ENCODE assay signal across 12 cellular contexts in genomic region chr2:132715986-132716385, GRCh38. TPM values are rescaled to one million over a fixed set of nuclear protein-coding genes. Genes with fewer than 3 reads are reported as not detected.
"Had no signal": no experiment of that assay in that cellular context is flagged by ENCODE, and none has a peak within 500 bp of the region (broad histone marks: within the 10 kb centered on the region; RNA-seq: fewer than 3 reads in every experiment).

No MANE protein-coding gene starts in this region.

- H3K4me3 ChIP-seq: cardiac muscle cell, psoas muscle, right lobe of liver had no signal

- DNase-seq: activated CD4-positive, alpha-beta T cell treated with anti-CD3 and anti-CD28 coated beads, Interleukin-2, amount 10 ng/mL, durations not matched to agents 7 days and 5 days; activated CD8-positive, alpha-beta memory T cell treated with anti-CD3 and anti-CD28 coated beads for 24 hours; activated naive CD4-positive, alpha-beta T cell treated with Interleukin-2 at 50 U/mL for 16 hours; glutamatergic neuron; natural killer cell; psoas muscle; right lobe of liver; stimulated activated CD4-positive, alpha-beta T cell treated with anti-CD3 and anti-CD28 coated beads, Interleukin-1b, Interleukin-23, amount 100 ng/mL, for 48 hours; trophoblast cell; WERI-Rb-1 had no signal

- H3K9me3 ChIP-seq: psoas muscle, right lobe of liver had no signal

- H3K4me1 ChIP-seq: psoas muscle, right lobe of liver had no signal

- ATAC-seq: esophagus mucosa, natural killer cell, psoas muscle, right lobe of liver had no signal

- H3K27ac ChIP-seq: cardiac muscle cell, psoas muscle, right lobe of liver, WERI-Rb-1 had no signal

- H3K36me3 ChIP-seq: cardiac muscle cell, right lobe of liver had no signal

- H3K27me3 ChIP-seq: cardiac muscle cell, right lobe of liver had no signal

RNA-seq across cellular contexts. Expression of gene LYPD1, which starts 46.0 kb away (rescaled TPM):
- total RNA-seq: activated CD4-positive, alpha-beta T cell treated with anti-CD3 and anti-CD28 coated beads, Interleukin-2, amount 10 ng/mL, durations not matched to agents 7 days and 5 days; natural killer cell had no signal
